In the genomic region with DNA sequence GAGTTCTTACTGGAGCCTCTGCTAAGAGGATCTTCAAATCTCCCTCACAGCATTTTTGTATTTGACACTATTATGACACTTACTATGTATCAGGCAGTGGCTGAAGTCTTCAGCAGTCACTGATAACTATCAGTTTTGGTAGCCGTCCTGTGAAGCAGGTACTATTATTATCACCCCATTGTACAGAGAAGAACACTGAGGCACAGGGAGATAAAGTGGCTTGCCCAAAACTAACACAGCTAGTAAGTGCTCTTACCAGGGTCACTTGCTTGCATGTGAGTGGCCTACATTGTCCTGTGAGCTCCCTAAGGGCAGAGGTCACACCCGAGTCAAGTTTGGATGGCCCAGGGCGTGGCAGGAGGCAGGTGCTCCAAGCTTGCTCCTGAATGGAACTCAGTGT, we compare ENCODE assay signal across 9 cellular contexts. TPM values are rescaled to one million over a fixed set of nuclear protein-coding genes. Genes with fewer than 3 reads are reported as not detected.
"Had no signal": no experiment of that assay in that cellular context is flagged by ENCODE, and none has a peak within 500 bp of the region (broad histone marks: within the 10 kb centered on the region; RNA-seq: fewer than 3 reads in every experiment).

No MANE protein-coding gene starts in this region.

- H3K4me3 ChIP-seq: GM12878 had no signal

- DNase-seq: GDM1, GF-D8 had no signal

- ATAC-seq: GM12878 had no signal

- FAIRE-seq: G401.6, GM12878, GM12891, GM12892, GM18507, GM19239 had no signal

RNA-seq across cellular contexts. Expression of gene GABBR2, which starts 16.8 kb away (rescaled TPM):
- total RNA-seq: G401 had no signal
